ENCODE assay signal across 29 cellular contexts in genomic region chr2:7728388-7728787, GRCh38.
DNase-seq lines count a peak whose midpoint lies in the region; ATAC-seq lines count a peak whose summit lies in the region.
"Had no signal": no experiment of that assay in that cellular context is flagged by ENCODE, and none has a peak within 500 bp of the region (broad histone marks: within the 10 kb centered on the region; RNA-seq: fewer than 3 reads in every experiment).

No MANE protein-coding gene starts in this region.

- no peaks in the 10 kb centered on the region for H3K36me3 ChIP-seq in CD8-positive, alpha-beta memory T cell (ENCODE audit: insufficient read depth, low read length)
- H3K36me3 ChIP-seq in naive thymus-derived CD4-positive, alpha-beta T cell (ENCODE audit: control insufficient read depth in 2 of 3, insufficient read depth in 3 of 3, low read length in 3 of 3), result no peaks in the 10 kb centered on the region
- no peaks in the 10 kb centered on the region for H3K36me3 ChIP-seq in mesenchymal stem cell (ENCODE audit: control insufficient read depth in 1 of 2, insufficient read depth in 2 of 2, low read depth in 1 of 2, low read length in 2 of 2)
- H3K36me3 ChIP-seq: gastroesophageal sphincter, left ventricle myocardium inferior, right atrium auricular region, SJSA1 had no signal

- POLR2A ChIA-PET in activated CD4-positive, alpha-beta T cell treated with anti-CD3 and anti-CD28 coated beads for 36 hours (lab: Charles Lee), result no interaction called here
- POLR2A ChIA-PET in CD8-positive, alpha-beta memory T cell (lab: Charles Lee), result interaction anchor here (1.4 to 6.6 kb wide), 2 partner anchors 953 to 956 kb away, joined by 7 to 83 read pairs; partner anchors contain the start of gene ID2
- POLR2A ChIA-PET in naive thymus-derived CD4-positive, alpha-beta T cell (lab: Charles Lee), result interaction anchor here (0.5 kb wide), 1 partner anchor 746 kb away, joined by 5 read pairs; no protein-coding TSS in a partner anchor

- peaks cover 35% of the 10 kb centered on the region for H3K4me1 Mint-ChIP-seq in activated CD4-positive, alpha-beta T cell treated with anti-CD3 and anti-CD28 coated beads for 36 hours
- peaks cover 74 to 90% (median 78%) of the 10 kb centered on the region in 3 donors for H3K4me1 Mint-ChIP-seq in CD8-positive, alpha-beta memory T cell
- peaks cover 57% of the 10 kb centered on the region for H3K4me1 Mint-ChIP-seq in activated naive CD8-positive, alpha-beta T cell treated with anti-CD3 and anti-CD28 coated beads for 36 hours
- H3K4me1 Mint-ChIP-seq in naive thymus-derived CD4-positive, alpha-beta T cell, result peaks cover 13 to 68% (median 46%) of the 10 kb centered on the region in 7 donors
- H3K4me1 Mint-ChIP-seq: stimulated activated naive B cell treated with anti-CD40 and anti-IgM and Interleukin-4, amounts not matched to agents 10 μg/mL and 1 μg/mL and 100 μg/mL, for 72 hours had no signal

- no peak overlapping the region for H3K18ac ChIP-seq in mesenchymal stem cell (ENCODE audit: low read depth in 1 of 2, low read length in 2 of 2)

- intact Hi-C loops in activated CD4-positive, alpha-beta T cell treated with anti-CD3 and anti-CD28 coated beads for 36 hours (cut with DNase I, micrococcal nuclease), result loop anchor here in 1 of 2 experiments (5.0 kb wide), 1 partner anchor 959 kb away; no protein-coding TSS in a partner anchor
- intact Hi-C loops in naive thymus-derived CD4-positive, alpha-beta T cell (cut with micrococcal nuclease), result loop anchor here (5.0 to 10.0 kb wide), 6 partner anchors 161 to 814 kb away; no protein-coding TSS in a partner anchor

- H4K91ac ChIP-seq in mesenchymal stem cell (ENCODE audit: low read length), result no peak overlapping the region

- peaks cover 46% of the 10 kb centered on the region for H3K4me1 ChIP-seq in CD8-positive, alpha-beta memory T cell (ENCODE audit: insufficient read depth, low read length)
- peaks cover 17 to 57% of the 10 kb centered on the region in 2 donors for H3K4me1 ChIP-seq in naive thymus-derived CD4-positive, alpha-beta T cell (ENCODE audit: control insufficient read depth in 2 of 2, insufficient read depth in 2 of 2, low read length in 2 of 2)
- H3K4me1 ChIP-seq in mesenchymal stem cell (ENCODE audit: control insufficient read depth, insufficient read depth, low read depth, low read length), result no peaks in the 10 kb centered on the region
- H3K4me1 ChIP-seq: gastroesophageal sphincter, left ventricle myocardium inferior, parathyroid adenoma, right atrium auricular region, SJSA1 had no signal

- ATAC-seq in activated CD4-positive, alpha-beta T cell treated with anti-CD3 and anti-CD28 coated beads for 36 hours, result no peak
- no peak for ATAC-seq in naive thymus-derived CD4-positive, alpha-beta T cell
- ATAC-seq in GM21526 (IDR thresholded peaks at IDR 0.05; ENCODE audit: low FRiP score, unreplicated experiment), result no peak
- ATAC-seq: gastroesophageal sphincter; GM23338; stimulated activated naive B cell treated with anti-CD40 and anti-IgM and Interleukin-4, amounts not matched to agents 10 μg/mL and 1 μg/mL and 100 μg/mL, for 72 hours had no signal

- H2AFZ ChIP-seq in mesenchymal stem cell (ENCODE audit: low read depth, low read length), result no peak overlapping the region
- H2AFZ ChIP-seq: GM23338, parathyroid adenoma had no signal

- H3K27me3 Mint-ChIP-seq in activated CD4-positive, alpha-beta T cell treated with anti-CD3 and anti-CD28 coated beads for 36 hours, result no peaks in the 10 kb centered on the region
- no peaks in the 10 kb centered on the region for H3K27me3 Mint-ChIP-seq in CD8-positive, alpha-beta memory T cell
- H3K27me3 Mint-ChIP-seq in activated naive CD8-positive, alpha-beta T cell treated with anti-CD3 and anti-CD28 coated beads for 36 hours, result no peaks in the 10 kb centered on the region
- H3K27me3 Mint-ChIP-seq in naive thymus-derived CD4-positive, alpha-beta T cell, result no peaks in the 10 kb centered on the region

- peak overlapping the region in 1 of 2 experiments; percentile 18 for H3K14ac ChIP-seq in mesenchymal stem cell (ENCODE audit: low read length in 2 of 2)

- no peaks in the 10 kb centered on the region for H3K79me1 ChIP-seq in mesenchymal stem cell (replicated peaks; ENCODE audit: low read length, poor library complexity, severe bottlenecking)

- peak overlapping the region; percentile 47 for H3K27ac ChIP-seq in CD8-positive, alpha-beta memory T cell (ENCODE audit: low read depth, low read length)
- H3K27ac ChIP-seq in naive thymus-derived CD4-positive, alpha-beta T cell (ENCODE audit: low read depth, low read length), result no peak overlapping the region
- no peak overlapping the region for H3K27ac ChIP-seq in mesenchymal stem cell (ENCODE audit: low read length, poor library complexity, severe bottlenecking)
- H3K27ac ChIP-seq: coronary artery, gastroesophageal sphincter, left ventricle myocardium inferior, parathyroid adenoma, right atrium auricular region, SJSA1, VCaP had no signal

- no peak overlapping the region for H3K9ac ChIP-seq in mesenchymal stem cell (ENCODE audit: low read length)
- H3K9ac ChIP-seq: parathyroid adenoma had no signal

- no peak for DNase-seq in activated CD4-positive, alpha-beta T cell treated with anti-CD3 and anti-CD28 coated beads for 36 hours
- DNase-seq in activated CD4-positive, alpha-beta T cell treated with anti-CD3 and anti-CD28 coated beads, Interleukin-2, amount 50 U/mL, for 1 hour, result no peak
- no peak for DNase-seq in CD8-positive, alpha-beta memory T cell
- no peak for DNase-seq in activated naive CD8-positive, alpha-beta T cell treated with anti-CD3 and anti-CD28 coated beads for 36 hours
- no peak for DNase-seq in naive thymus-derived CD4-positive, alpha-beta T cell
- DNase-seq in LoVo (ENCODE audit: low spot score) (no peak), mesenchymal stem cell (no peak)
- DNase-seq: 8988T; amygdala; DMS53; HFFc6; hypothalamus; IMR-90; left ventricle myocardium inferior; NCI-H1105 treated with DMSO at 0.1 percent for 48 hours; NCI-H2081; NCI-H226; nephron progenitor cell; stimulated activated CD4-positive, alpha-beta T cell treated with anti-CD3 and anti-CD28 coated beads, Interleukin-4, amount 100 ng/mL, for 1 hour; stimulated activated naive B cell treated with anti-CD40 and anti-IgM and Interleukin-4, amounts not matched to agents 10 μg/mL and 1 μg/mL and 100 μg/mL, for 72 hours had no signal

- no peak overlapping the region for H2AK5ac ChIP-seq in mesenchymal stem cell (ENCODE audit: low read length, severe bottlenecking)

- no peak overlapping the region for H2BK15ac ChIP-seq in mesenchymal stem cell (ENCODE audit: low read depth, poor library complexity, severe bottlenecking)

- no peaks in the 10 kb centered on the region for H3K27me3 ChIP-seq in CD8-positive, alpha-beta memory T cell (ENCODE audit: insufficient read depth, low read length, poor library complexity, severe bottlenecking)
- H3K27me3 ChIP-seq in naive thymus-derived CD4-positive, alpha-beta T cell (ENCODE audit: control insufficient read depth in 2 of 2, insufficient read depth in 2 of 2, low read length in 2 of 2), result no peaks in the 10 kb centered on the region
- H3K27me3 ChIP-seq in mesenchymal stem cell (ENCODE audit: control insufficient read depth in 1 of 2, insufficient read depth in 1 of 2, low read length in 2 of 2), result no peaks in the 10 kb centered on the region
- H3K27me3 ChIP-seq: gastroesophageal sphincter, right atrium auricular region, SJSA1 had no signal

- H2BK120ac ChIP-seq in mesenchymal stem cell (ENCODE audit: low read depth, low read length), result no peak overlapping the region

- H3K4me2 ChIP-seq in mesenchymal stem cell (ENCODE audit: low read length, poor library complexity, severe bottlenecking), result no peak overlapping the region
- H3K4me2 ChIP-seq: GM23338 had no signal

- peaks cover 2% of the 10 kb centered on the region for H3K36me3 Mint-ChIP-seq in activated CD4-positive, alpha-beta T cell treated with anti-CD3 and anti-CD28 coated beads for 36 hours (ENCODE audit: low read depth)
- peaks cover 15 to 68% (median 31%) of the 10 kb centered on the region in 3 donors for H3K36me3 Mint-ChIP-seq in CD8-positive, alpha-beta memory T cell
- peaks cover 28% of the 10 kb centered on the region for H3K36me3 Mint-ChIP-seq in activated naive CD8-positive, alpha-beta T cell treated with anti-CD3 and anti-CD28 coated beads for 36 hours
- peaks cover 0 to 62% (median 0%) of the 10 kb centered on the region in 5 donors for H3K36me3 Mint-ChIP-seq in naive thymus-derived CD4-positive, alpha-beta T cell
- H3K36me3 Mint-ChIP-seq: mesothelial cell of epicardium; stimulated activated naive B cell treated with anti-CD40 and anti-IgM and Interleukin-4, amounts not matched to agents 10 μg/mL and 1 μg/mL and 100 μg/mL, for 72 hours had no signal

- CTCF ChIA-PET in activated CD4-positive, alpha-beta T cell treated with anti-CD3 and anti-CD28 coated beads for 36 hours (lab: Charles Lee), result no interaction called here
- CTCF ChIA-PET in CD8-positive, alpha-beta memory T cell (lab: Charles Lee), result interaction anchor here (1.0 to 1.3 kb wide), 2 partner anchors 12 to 956 kb away, joined by 3 to 4 read pairs; no protein-coding TSS in a partner anchor
- CTCF ChIA-PET in naive thymus-derived CD4-positive, alpha-beta T cell (lab: Charles Lee), result interaction anchor here (1.1 kb wide), 1 partner anchor 190 kb away, joined by 3 read pairs; no protein-coding TSS in a partner anchor

- 95% methylated on average over 8 of the region's 8 CpGs for WGBS in mesenchymal stem cell

- no peaks in the 10 kb centered on the region for H3K9me3 ChIP-seq in CD8-positive, alpha-beta memory T cell (ENCODE audit: low read length)
- no peaks in the 10 kb centered on the region for H3K9me3 ChIP-seq in naive thymus-derived CD4-positive, alpha-beta T cell (ENCODE audit: control insufficient read depth in 2 of 3, low read length in 3 of 3)
- H3K9me3 ChIP-seq in mesenchymal stem cell (ENCODE audit: control insufficient read depth, low read length), result no peaks in the 10 kb centered on the region
- H3K9me3 ChIP-seq: gastroesophageal sphincter, left ventricle myocardium inferior, right atrium auricular region, SJSA1 had no signal

- H3K23ac ChIP-seq in mesenchymal stem cell (ENCODE audit: low read length in 2 of 2), result no peak overlapping the region

- peak overlapping the region; percentile 61 for H3K4me3 Mint-ChIP-seq in activated CD4-positive, alpha-beta T cell treated with anti-CD3 and anti-CD28 coated beads for 36 hours
- H3K4me3 Mint-ChIP-seq in CD8-positive, alpha-beta memory T cell, result peak overlapping the region; percentile 84 to 93 (median 89)
- peak overlapping the region; percentile 82 for H3K4me3 Mint-ChIP-seq in activated naive CD8-positive, alpha-beta T cell treated with anti-CD3 and anti-CD28 coated beads for 36 hours
- peak overlapping the region in 8 of 10 donors; percentile 35 to 86 (median 81) for H3K4me3 Mint-ChIP-seq in naive thymus-derived CD4-positive, alpha-beta T cell
- H3K4me3 Mint-ChIP-seq: GM23338; HFFc6; mesothelial cell of epicardium; nephron progenitor cell; stimulated activated naive B cell treated with anti-CD40 and anti-IgM and Interleukin-4, amounts not matched to agents 10 μg/mL and 1 μg/mL and 100 μg/mL, for 72 hours had no signal

- H3K27ac Mint-ChIP-seq in activated CD4-positive, alpha-beta T cell treated with anti-CD3 and anti-CD28 coated beads for 36 hours, result peak overlapping the region; percentile 56
- H3K27ac Mint-ChIP-seq in CD8-positive, alpha-beta memory T cell, result peak overlapping the region; percentile 90 to 99 (median 98)
- peak overlapping the region; percentile 84 for H3K27ac Mint-ChIP-seq in activated naive CD8-positive, alpha-beta T cell treated with anti-CD3 and anti-CD28 coated beads for 36 hours
- H3K27ac Mint-ChIP-seq in naive thymus-derived CD4-positive, alpha-beta T cell, result peak overlapping the region in 4 of 9 donors; percentile 15 to 89 (median 38)
- H3K27ac Mint-ChIP-seq: GM23338; HFFc6; mesothelial cell of epicardium; nephron progenitor cell; stimulated activated naive B cell treated with anti-CD40 and anti-IgM and Interleukin-4, amounts not matched to agents 10 μg/mL and 1 μg/mL and 100 μg/mL, for 72 hours had no signal

- no peak overlapping the region for H2BK5ac ChIP-seq in mesenchymal stem cell (ENCODE audit: low read depth, low read length, poor library complexity, severe bottlenecking)

- H4K8ac ChIP-seq in mesenchymal stem cell (ENCODE audit: low read length), result no peak overlapping the region

- H3K4ac ChIP-seq in mesenchymal stem cell (ENCODE audit: low read depth in 1 of 2, low read length in 2 of 2), result no peak overlapping the region

- no peaks in the 10 kb centered on the region for H3K9me3 Mint-ChIP-seq in activated CD4-positive, alpha-beta T cell treated with anti-CD3 and anti-CD28 coated beads for 36 hours (ENCODE audit: low read depth)
- H3K9me3 Mint-ChIP-seq in CD8-positive, alpha-beta memory T cell, result no peaks in the 10 kb centered on the region
- no peaks in the 10 kb centered on the region for H3K9me3 Mint-ChIP-seq in activated naive CD8-positive, alpha-beta T cell treated with anti-CD3 and anti-CD28 coated beads for 36 hours
- H3K9me3 Mint-ChIP-seq in naive thymus-derived CD4-positive, alpha-beta T cell, result peaks cover 0 to 2% (median 0%) of the 10 kb centered on the region in 11 donors
- H3K9me3 Mint-ChIP-seq: GM23338; HFFc6; mesothelial cell of epicardium; nephron progenitor cell; stimulated activated naive B cell treated with anti-CD40 and anti-IgM and Interleukin-4, amounts not matched to agents 10 μg/mL and 1 μg/mL and 100 μg/mL, for 72 hours had no signal

- H3K4me3 ChIP-seq in CD8-positive, alpha-beta memory T cell (ENCODE audit: low read length), result peak overlapping the region; percentile 65
- peak overlapping the region; percentile 48 for H3K4me3 ChIP-seq in naive thymus-derived CD4-positive, alpha-beta T cell (ENCODE audit: low read length)
- no peak overlapping the region for H3K4me3 ChIP-seq in mesenchymal stem cell (ENCODE audit: insufficient read depth in 1 of 2, low read depth in 1 of 2, low read length in 2 of 2)
- H3K4me3 ChIP-seq: coronary artery, gastroesophageal sphincter, GM23338, left ventricle myocardium inferior, right atrium auricular region, SJSA1 had no signal

- no peak overlapping the region for H2BK12ac ChIP-seq in mesenchymal stem cell (ENCODE audit: low read length in 2 of 2)

Comparison
In these comparisons a context has a peak if more than half of its experiments do, and no peak if none do; other contexts are left out.
1. H3K4me3 ChIP-seq: peak in CD8-positive, alpha-beta memory T cell (single experiment) and naive thymus-derived CD4-positive, alpha-beta T cell (single experiment); none in mesenchymal stem cell (0 of 2).
2. Peak in every context shown above with its lines, with median percentiles within 50 percentile points of each other: H3K4me3 Mint-ChIP-seq.